Comparison of ENCODE assay signal across 8 cellular contexts in the genomic region with DNA sequence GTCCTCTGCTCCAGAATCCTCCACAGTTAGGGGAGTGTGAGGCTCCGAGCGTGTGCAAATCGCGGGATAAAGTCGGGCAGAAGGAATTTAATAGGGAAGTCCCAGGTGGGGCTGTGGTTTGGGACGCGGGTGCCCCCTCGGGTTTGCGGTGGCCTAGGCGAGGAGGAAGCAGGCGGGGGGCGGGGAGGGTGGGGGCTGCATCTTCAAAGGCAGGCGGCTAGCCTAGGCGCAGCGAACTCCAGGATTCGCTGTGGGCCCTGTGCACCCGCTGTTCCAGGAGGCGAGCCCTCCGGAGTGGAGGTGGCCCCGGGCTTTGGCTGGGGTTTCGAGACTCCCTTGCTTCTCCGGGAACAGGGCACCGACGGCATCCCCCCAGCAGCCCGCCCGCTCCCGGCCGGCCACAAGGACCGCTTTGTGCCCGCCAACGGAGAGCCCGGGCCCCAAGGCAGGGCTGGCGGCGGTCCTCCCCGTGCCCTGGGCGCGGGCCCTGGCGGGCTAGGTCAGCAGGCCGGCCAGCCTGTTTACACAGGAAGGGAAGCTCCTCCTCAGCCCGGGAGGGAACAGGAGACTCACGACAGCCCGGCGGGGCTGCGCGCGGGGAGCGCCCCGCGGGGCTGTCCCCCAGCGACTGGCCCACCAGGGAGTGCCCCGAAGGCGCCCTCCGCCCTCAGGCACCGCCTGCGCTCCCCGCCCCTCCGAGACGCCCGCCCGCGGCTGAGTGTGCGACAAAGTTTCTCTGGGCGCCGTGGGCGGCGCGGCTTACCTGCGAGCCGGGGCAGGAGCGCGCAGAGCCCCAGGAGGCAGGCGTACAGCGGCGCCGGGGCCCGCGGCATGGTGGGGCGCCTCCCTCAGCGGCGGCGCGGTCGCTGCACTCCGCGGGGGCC. TPM values are rescaled to one million over a fixed set of nuclear protein-coding genes. Genes with fewer than 3 reads are reported as not detected.
DNase-seq lines count a peak whose midpoint lies in the region; ATAC-seq, FAIRE-seq and TF ChIP-seq lines count a peak whose summit lies in the region.

No MANE protein-coding gene starts in this region.

- peaks cover 0 to 7% of the 10 kb centered on the region in 2 donors for H3K4me1 Mint-ChIP-seq in effector memory CD8-positive, alpha-beta T cell (ENCODE audit: low read depth in 2 of 2)
- peaks cover 6 to 19% of the 10 kb centered on the region in 2 donors for H3K4me1 Mint-ChIP-seq in stimulated activated naive B cell treated with anti-CD40 and anti-IgM and Interleukin-4, amounts not matched to agents 10 μg/mL and 1 μg/mL and 100 μg/mL, for 72 hours

- H3K36me3 ChIP-seq in BJ (ENCODE audit: control insufficient read depth, insufficient read depth, low read length), result no peaks in the 10 kb centered on the region; the same call in 1 of the 2 replicates

- FAIRE-seq in GM19239 (lab: Jason Lieb, UNC), result no peak

- DNase-seq in BJ (ENCODE audit: low read depth), result no peak
- DNase-seq in GM19239 (ENCODE audit: insufficient read length, low spot score), result peak; percentile 36
- peak; percentile 47 for DNase-seq in activated CD4-positive, alpha-beta T cell treated with anti-CD3 and anti-CD28 coated beads for 48 hours
- peak in 1 of 3 experiments; percentile 6 for DNase-seq in effector memory CD8-positive, alpha-beta T cell
- peak; percentile 88 for DNase-seq in mesenteric fat pad (ENCODE audit: low spot score)
- DNase-seq in stimulated activated naive B cell treated with anti-CD40 and anti-IgM and Interleukin-4, amounts not matched to agents 10 μg/mL and 1 μg/mL and 100 μg/mL, for 72 hours, result peak; percentile 17
- DNase-seq in OCI-M2 (lab: John Stamatoyannopoulos, UW; ENCODE audit: unreplicated experiment), result no peak

- CTCF ChIA-PET in BJ (lab: Yijun Ruan, JAX), result interaction anchor here (0.8 to 6.7 kb wide), 4 partner anchors 15 to 125 kb away, joined by 3 to 43 read pairs (median 8); no protein-coding TSS in a partner anchor

- peaks cover 6% of the 10 kb centered on the region for H3K36me3 Mint-ChIP-seq in effector memory CD8-positive, alpha-beta T cell (ENCODE audit: insufficient read depth)
- H3K36me3 Mint-ChIP-seq in stimulated activated naive B cell treated with anti-CD40 and anti-IgM and Interleukin-4, amounts not matched to agents 10 μg/mL and 1 μg/mL and 100 μg/mL, for 72 hours, result no peaks in the 10 kb centered on the region

- no peak overlapping the region for H3K27ac Mint-ChIP-seq in effector memory CD8-positive, alpha-beta T cell
- H3K27ac Mint-ChIP-seq in stimulated activated naive B cell treated with anti-CD40 and anti-IgM and Interleukin-4, amounts not matched to agents 10 μg/mL and 1 μg/mL and 100 μg/mL, for 72 hours, result no peak overlapping the region

- peak; percentile 11; the same call in 1 of the 2 replicates for TF ChIP-seq CTCF in BJ (IDR thresholded peaks at IDR 0.05; ENCODE audit: insufficient read depth, low read depth, low read length)

- H3K4me3 ChIP-seq in BJ (ENCODE audit: low read depth, low read length), result peak overlapping the region; percentile 72

- H3K4me3 Mint-ChIP-seq in effector memory CD8-positive, alpha-beta T cell, result peak overlapping the region; percentile 58 to 64
- peak overlapping the region; percentile 63 to 77 for H3K4me3 Mint-ChIP-seq in stimulated activated naive B cell treated with anti-CD40 and anti-IgM and Interleukin-4, amounts not matched to agents 10 μg/mL and 1 μg/mL and 100 μg/mL, for 72 hours

- no peaks in the 10 kb centered on the region for H3K9me3 Mint-ChIP-seq in effector memory CD8-positive, alpha-beta T cell
- no peaks in the 10 kb centered on the region for H3K9me3 Mint-ChIP-seq in stimulated activated naive B cell treated with anti-CD40 and anti-IgM and Interleukin-4, amounts not matched to agents 10 μg/mL and 1 μg/mL and 100 μg/mL, for 72 hours

- POLR2A ChIA-PET in BJ (lab: Charles Lee), result no interaction called here

- no peaks in the 10 kb centered on the region for H3K27me3 ChIP-seq in BJ (ENCODE audit: control insufficient read depth, insufficient read depth, low read length)

- peak; percentile 40 for ATAC-seq in HG03521 (IDR thresholded peaks at IDR 0.05; ENCODE audit: unreplicated experiment)
- ATAC-seq in effector memory CD8-positive, alpha-beta T cell (replicated peaks), result peak; percentile 73
- peak; percentile 65 for ATAC-seq in stimulated activated naive B cell treated with anti-CD40 and anti-IgM and Interleukin-4, amounts not matched to agents 10 μg/mL and 1 μg/mL and 100 μg/mL, for 72 hours (replicated peaks)

- H3K27me3 Mint-ChIP-seq in effector memory CD8-positive, alpha-beta T cell, result peaks cover 60 to 84% of the 10 kb centered on the region in 2 donors
- peaks cover 60 to 66% of the 10 kb centered on the region in 2 donors for H3K27me3 Mint-ChIP-seq in stimulated activated naive B cell treated with anti-CD40 and anti-IgM and Interleukin-4, amounts not matched to agents 10 μg/mL and 1 μg/mL and 100 μg/mL, for 72 hours

RNA-seq across cellular contexts. Expression of a gene that starts 0.8 kb away (rescaled TPM):
- 223 and 393 TPM in 2 replicates for polyA plus RNA-seq in BJ (2011; rRNA removed)
- 228 and 302 TPM in 2 replicates for polyA minus RNA-seq in BJ (2011; rRNA and poly(A)+ RNA removed)
- 339 TPM for total RNA-seq in mesenteric fat pad

RNA-seq across cellular contexts. Expression of a gene that starts 48.1 kb away (rescaled TPM):
- not detected in 2 replicates for polyA plus RNA-seq in BJ (2011; rRNA removed)
- not detected in 2 replicates for polyA minus RNA-seq in BJ (2011; rRNA and poly(A)+ RNA removed)
- 0.58 TPM for total RNA-seq in mesenteric fat pad

Comparison
In these comparisons a context has a peak if more than half of its experiments do, and no peak if none do; other contexts are left out.
1. DNase-seq: peak in GM19239 (single experiment), activated CD4-positive, alpha-beta T cell treated with anti-CD3 and anti-CD28 coated beads for 48 hours (single experiment), mesenteric fat pad (single experiment) and stimulated activated naive B cell treated with anti-CD40 and anti-IgM and Interleukin-4, amounts not matched to agents 10 μg/mL and 1 μg/mL and 100 μg/mL, for 72 hours (single experiment); none in BJ (single experiment) and OCI-M2 (single experiment).
2. Peak in every context shown above with its lines, with median percentiles within 50 percentile points of each other: ATAC-seq.